ENCODE assay signal across 13 cellular contexts in the genomic region with DNA sequence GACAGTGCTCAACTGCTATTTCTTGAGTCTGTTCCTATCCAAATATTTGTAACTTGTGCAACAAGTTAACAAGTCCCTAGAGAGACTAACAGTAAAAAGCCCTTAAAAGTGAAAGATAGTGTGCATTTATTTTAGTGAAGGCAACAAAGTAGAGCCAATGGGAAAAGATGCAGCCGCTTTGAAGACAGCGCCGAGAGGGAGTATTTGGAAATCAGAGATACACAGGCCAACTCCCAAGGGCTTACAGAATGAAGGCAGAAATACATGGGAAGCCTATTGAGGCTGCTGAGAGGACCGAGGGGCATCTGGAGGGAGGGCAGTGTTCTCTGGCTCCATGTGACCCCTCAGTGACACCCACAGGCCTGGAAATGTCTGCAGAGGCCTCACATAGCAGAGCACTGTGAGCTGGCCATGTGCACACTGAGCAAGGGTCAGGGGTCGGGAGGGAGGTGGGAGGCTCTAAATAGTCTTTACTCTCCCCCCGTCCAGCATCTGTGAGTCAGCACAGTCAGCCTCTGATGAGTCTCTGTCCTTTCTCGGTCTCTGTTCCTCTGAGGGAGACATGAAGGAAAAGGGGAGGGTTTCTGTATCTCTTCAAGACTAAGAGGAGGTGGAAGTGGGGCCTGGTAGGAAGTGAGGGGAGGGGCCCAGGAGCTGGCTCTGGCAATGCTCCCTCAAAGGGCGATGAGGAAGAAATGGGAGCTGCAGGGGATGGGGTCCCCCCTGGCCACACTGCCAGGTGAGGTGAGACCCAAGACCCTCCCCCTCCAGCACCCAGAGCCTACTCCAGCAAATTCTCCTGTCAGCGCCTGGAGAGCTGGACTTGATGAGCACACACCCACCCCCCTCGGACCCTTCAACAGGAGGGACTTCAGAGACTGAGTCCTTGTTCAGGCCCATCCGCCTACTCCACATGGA.
DNase-seq lines count a peak whose midpoint lies in the region; ATAC-seq, FAIRE-seq and TF ChIP-seq lines count a peak whose summit lies in the region.
"Had no signal": no experiment of that assay in that cellular context is flagged by ENCODE, and none has a peak within 500 bp of the region (broad histone marks: within the 10 kb centered on the region; RNA-seq: fewer than 3 reads in every experiment).

No MANE protein-coding gene starts in this region.

- H3K27me3 Mint-ChIP-seq in astrocyte (ENCODE audit: low read depth, unreplicated experiment), result no peaks in the 10 kb centered on the region

- H3K9me3 ChIP-seq in astrocyte (ENCODE audit: insufficient read depth, low read depth, low read length), result no peaks in the 10 kb centered on the region
- H3K9me3 ChIP-seq: HAP-1 had no signal

- no peaks in the 10 kb centered on the region for H3K36me3 Mint-ChIP-seq in astrocyte (ENCODE audit: low read depth, unreplicated experiment)

- peaks cover 13% of the 10 kb centered on the region for H3K4me1 Mint-ChIP-seq in astrocyte (ENCODE audit: low read depth, unreplicated experiment)
- H3K4me1 Mint-ChIP-seq: central memory CD8-positive, alpha-beta T cell had no signal

- no peaks in the 10 kb centered on the region for H4K20me1 ChIP-seq in astrocyte (ENCODE audit: insufficient read depth, low read length)

- no peaks in the 10 kb centered on the region for H3K36me3 ChIP-seq in astrocyte (ENCODE audit: insufficient read depth, low read length)
- H3K36me3 ChIP-seq: HAP-1 had no signal

- H3K4me3 ChIP-seq in AG10803 (ENCODE audit: low read length) (no peak overlapping the region), astrocyte (ENCODE audit: insufficient read depth, low read depth, low read length) (no peak overlapping the region)
- H3K4me3 ChIP-seq: HAP-1 had no signal

- no peak for FAIRE-seq in astrocyte (lab: Jason Lieb, UNC)

- peak overlapping the region; percentile 53 for H2AFZ ChIP-seq in astrocyte (ENCODE audit: low read depth, low read length)

- intact Hi-C loops in posterior vena cava (cut with DNase I), result no loop called here

- TF ChIP-seq CTCF in AG10803 (conservative IDR thresholded peaks at IDR 0.05; ENCODE audit: low read length) (no peak), astrocyte (IDR thresholded peaks at IDR 0.05; ENCODE audit: insufficient read depth, low read depth, low read length) (no peak), GM20000 (IDR thresholded peaks at IDR 0.05; ENCODE audit: extremely low read depth, missing control alignments) (no peak)

- H3K4me1 ChIP-seq in astrocyte (ENCODE audit: insufficient read depth, low read length), result peaks cover 9% of the 10 kb centered on the region
- H3K4me1 ChIP-seq: HAP-1 had no signal

- H3K79me2 ChIP-seq in astrocyte (ENCODE audit: insufficient read depth, low read length), result no peaks in the 10 kb centered on the region

- no peak overlapping the region for H3K4me3 Mint-ChIP-seq in astrocyte (ENCODE audit: unreplicated experiment)
- H3K4me3 Mint-ChIP-seq: CD4-positive, alpha-beta T cell; central memory CD8-positive, alpha-beta T cell had no signal

- no peak overlapping the region for H3K9ac ChIP-seq in astrocyte (ENCODE audit: low read length)

- peaks cover 2% of the 10 kb centered on the region for H3K27me3 ChIP-seq in astrocyte (ENCODE audit: insufficient read depth, low read length)

- peaks cover 3% of the 10 kb centered on the region for H3K9me3 Mint-ChIP-seq in astrocyte (ENCODE audit: unreplicated experiment)
- H3K9me3 Mint-ChIP-seq: CD4-positive, alpha-beta T cell; central memory CD8-positive, alpha-beta T cell had no signal

- DNase-seq in AG10803 (ENCODE audit: low read depth), result peak; percentile 55
- peak; percentile 12 for DNase-seq in astrocyte (ENCODE audit: low read depth)
- peak; percentile 20 for DNase-seq in iPS-NIHi11 (ENCODE audit: low spot score)
- DNase-seq in posterior vena cava (ENCODE audit: low spot score), result peak; percentile 88
- DNase-seq in GM20000 (ENCODE audit: low spot score), result no peak
- DNase-seq in NCI-H345 treated with DMSO at 0.1 percent for 48 hours (lab: John Stamatoyannopoulos, UW; ENCODE audit: unreplicated experiment), result no peak
- DNase-seq: CD4-positive, alpha-beta T cell; NCI-H2171; SIG-M5 had no signal

- no peak overlapping the region for H3K27ac ChIP-seq in astrocyte (ENCODE audit: low read depth, low read length)

- H3K27ac Mint-ChIP-seq in astrocyte (ENCODE audit: unreplicated experiment), result no peak overlapping the region
- H3K27ac Mint-ChIP-seq: CD4-positive, alpha-beta T cell had no signal

- peak overlapping the region; percentile 20 for H3K4me2 ChIP-seq in astrocyte (ENCODE audit: low read length)

- ATAC-seq in HG02870 (IDR thresholded peaks at IDR 0.05; ENCODE audit: unreplicated experiment), result no peak
- no peak for ATAC-seq in activated CD4-positive, CD25-positive, alpha-beta regulatory T cell treated with anti-CD3 and anti-CD28 coated beads, Interleukin-2, amount 50 U/mL, for 24 hours

Comparison
In these comparisons a context has a peak if more than half of its experiments do, and no peak if none do; other contexts are left out.
1. DNase-seq: peak in AG10803 (single experiment), astrocyte (single experiment), iPS-NIHi11 (single experiment) and posterior vena cava (single experiment); none in GM20000 (single experiment) and NCI-H345 treated with DMSO at 0.1 percent for 48 hours (single experiment).